In genomic region chr1:40625076-40625475, GRCh38 we compare ENCODE assay signal across 8 cellular contexts. TPM values are rescaled to one million over a fixed set of nuclear protein-coding genes. Genes with fewer than 3 reads are reported as not detected.
DNase-seq lines count a peak whose midpoint lies in the region; ATAC-seq and TF ChIP-seq lines count a peak whose summit lies in the region.

No MANE protein-coding gene starts in this region.

- H3K27ac ChIP-seq in effector memory CD4-positive, alpha-beta T cell (ENCODE audit: insufficient read depth, low read length, poor library complexity, severe bottlenecking) = no peak overlapping the region

- peaks cover 7% of the 10 kb centered on the region for H3K4me1 ChIP-seq in effector memory CD4-positive, alpha-beta T cell (ENCODE audit: control insufficient read depth, insufficient read depth, low read length, poor library complexity, severe bottlenecking)
- H3K4me1 ChIP-seq in HAP-1 = no peaks in the 10 kb centered on the region

- peak overlapping the region in 1 of 7 donors; percentile 13 for H3K27ac Mint-ChIP-seq in CD14-positive monocyte

- TF ChIP-seq CTCF in LNCAP (IDR thresholded peaks at IDR 0.05) (peak; percentile 43; the same call in 1 of the 2 replicates), CD14-positive monocyte (IDR thresholded peaks at IDR 0.05) (no peak)

- H3K36me3 Mint-ChIP-seq in CD14-positive monocyte = no peaks in the 10 kb centered on the region

- intact Hi-C loops in CD14-positive monocyte (cut with micrococcal nuclease) = no loop called here

- DNase-seq in EH (ENCODE audit: low read depth) = peak; percentile 32
- DNase-seq in activated CD8-positive, alpha-beta memory T cell treated with anti-CD3 and anti-CD28 coated beads, Interleukin-2, amount 50 U/mL, for 48 hours = peak; percentile 54
- DNase-seq in left lobe of liver (ENCODE audit: low spot score) = peak; percentile 65
- no peak for DNase-seq in CD14-positive monocyte (ENCODE audit: low spot score)
- DNase-seq in effector memory CD4-positive, alpha-beta T cell = no peak
- no peak for DNase-seq in HAP-1 (ENCODE audit: low spot score in 2 of 2)
- DNase-seq in superior temporal gyrus (ENCODE audit: extremely low spot score) = no peak

- H3K27me3 ChIP-seq in effector memory CD4-positive, alpha-beta T cell (replicated peaks; ENCODE audit: control insufficient read depth, insufficient read depth, low read length, poor library complexity, severe bottlenecking) = no peaks in the 10 kb centered on the region
- H3K27me3 ChIP-seq in HAP-1 (ENCODE audit: low read depth) = no peaks in the 10 kb centered on the region

- peaks cover 2% of the 10 kb centered on the region for H3K4me1 Mint-ChIP-seq in CD14-positive monocyte

- no peak overlapping the region for H3K4me3 Mint-ChIP-seq in CD14-positive monocyte

- in situ Hi-C loops in HAP-1 (cut with MboI; ENCODE audit: low sequenced_read_pairs) = no loop called here

- H3K9me3 ChIP-seq in effector memory CD4-positive, alpha-beta T cell (ENCODE audit: control insufficient read depth, low read length) = no peaks in the 10 kb centered on the region
- H3K9me3 ChIP-seq in HAP-1 = no peaks in the 10 kb centered on the region

- H3K9me3 Mint-ChIP-seq in CD14-positive monocyte = peaks cover 0 to 5% (median 0%) of the 10 kb centered on the region in 7 donors

- H3K27me3 Mint-ChIP-seq in CD14-positive monocyte (ENCODE audit: low read depth in 3 of 3) = peaks cover 0 to 1% (median 1%) of the 10 kb centered on the region in 3 donors

- H3K36me3 ChIP-seq in effector memory CD4-positive, alpha-beta T cell (ENCODE audit: control insufficient read depth, insufficient read depth, low read length) = no peaks in the 10 kb centered on the region
- no peaks in the 10 kb centered on the region for H3K36me3 ChIP-seq in HAP-1 (replicated peaks)

- no peak overlapping the region for H3K4me3 ChIP-seq in effector memory CD4-positive, alpha-beta T cell (ENCODE audit: insufficient read depth, low read depth, low read length, poor library complexity, severe bottlenecking)
- no peak overlapping the region for H3K4me3 ChIP-seq in HAP-1

- ATAC-seq in left lobe of liver = peak; percentile 96

RNA-seq across cellular contexts. Expression of gene RIMS3, which starts 40.4 kb away (rescaled TPM):
- 1.0 TPM for total RNA-seq in left lobe of liver
- polyA plus RNA-seq in CD14-positive monocyte = under 1 TPM; 0.15 to 0.26 TPM

Comparison
In these comparisons a context has a peak if more than half of its experiments do, and no peak if none do; other contexts are left out.
1. DNase-seq: peak in EH (single experiment), activated CD8-positive, alpha-beta memory T cell treated with anti-CD3 and anti-CD28 coated beads, Interleukin-2, amount 50 U/mL, for 48 hours (single experiment) and left lobe of liver (single experiment); none in CD14-positive monocyte (single experiment), effector memory CD4-positive, alpha-beta T cell (0 of 3), HAP-1 (0 of 2) and superior temporal gyrus (single experiment).